In genomic region chrX:12236156-12236555, GRCh38 we compare ENCODE assay signal across 11 cellular contexts.
"Had no signal": no experiment of that assay in that cellular context is flagged by ENCODE, and none has a peak within 500 bp of the region (broad histone marks: within the 10 kb centered on the region; RNA-seq: fewer than 3 reads in every experiment).

No MANE protein-coding gene starts in this region.

- H3K4me1 Mint-ChIP-seq: GM23338, H9 had no signal

- H3K36me3 ChIP-seq: HAP-1 had no signal

- DNase-seq: GM23248, GOT3, H7, H9, HCEC 1CT, HFFc6 had no signal

- H3K4me2 ChIP-seq: GM23338 had no signal

- H3K4me3 ChIP-seq: GM23248, GM23338, HAP-1 had no signal

- FAIRE-seq: H1, H54 had no signal

- H3K4me1 ChIP-seq: HAP-1 had no signal

- H3K27ac Mint-ChIP-seq: GM23338, H9, HFFc6 had no signal

- H3K4me3 Mint-ChIP-seq: GM23338, H9, HFFc6 had no signal

- H3K27ac ChIP-seq: GM23248 had no signal

- H3K9me3 ChIP-seq: HAP-1 had no signal

- H3K9me3 Mint-ChIP-seq: GM23338, HFFc6 had no signal

- ATAC-seq: GM23338, HCT116 had no signal
